8 cellular contexts compared by ENCODE assay signal in genomic region chr1:42944207-42944928, GRCh38. TPM values are rescaled to one million over a fixed set of nuclear protein-coding genes. Genes with fewer than 3 reads are reported as not detected.
DNase-seq lines count a peak whose midpoint lies in the region; ATAC-seq and TF ChIP-seq lines count a peak whose summit lies in the region.

No MANE protein-coding gene starts in this region.

- no peak for TF ChIP-seq POLR2A in gastrocnemius medialis (IDR thresholded peaks at IDR 0.05)

- intact Hi-C loops in dendritic cell treated with granulocyte-macrophage colony-stimulating factor and Interleukin-4, amounts not matched to agents 40 ng/mL and 50 ng/mL, for 4 days (cut with micrococcal nuclease), result no loop called here
- intact Hi-C loops in gastrocnemius medialis (cut with DNase I; ENCODE audit: low total_unique reads), result no loop called here

- H3K27ac ChIP-seq in CD8-positive, alpha-beta memory T cell (ENCODE audit: low read depth, low read length), result no peak overlapping the region
- H3K27ac ChIP-seq in neuronal stem cell (replicated peaks; ENCODE audit: low read length) (no peak overlapping the region), gastrocnemius medialis (peak overlapping the region in 1 of 4 donors; percentile 12)

- CTCF ChIA-PET in CD8-positive, alpha-beta memory T cell (lab: Charles Lee), result interaction anchor here (0.7 to 1.3 kb wide), 5 partner anchors 8 to 511 kb away, joined by 3 to 4 read pairs (median 3); no protein-coding TSS in a partner anchor

- H3K9me3 Mint-ChIP-seq in CD8-positive, alpha-beta memory T cell, result no peaks in the 10 kb centered on the region
- H3K9me3 Mint-ChIP-seq in dendritic cell treated with granulocyte-macrophage colony-stimulating factor and Interleukin-4, amounts not matched to agents 40 ng/mL and 50 ng/mL, for 4 days, result no peaks in the 10 kb centered on the region

- H3K4me1 ChIP-seq in CD8-positive, alpha-beta memory T cell (ENCODE audit: insufficient read depth, low read length), result peaks cover 94% of the 10 kb centered on the region
- peaks cover 27 to 55% of the 10 kb centered on the region in 2 donors for H3K4me1 ChIP-seq in neuronal stem cell (ENCODE audit: control insufficient read depth in 2 of 2, insufficient read depth in 1 of 2, low read depth in 1 of 2, low read length in 2 of 2)
- H3K4me1 ChIP-seq in gastrocnemius medialis, result peaks cover 7 to 29% of the 10 kb centered on the region in 2 donors

- no peak overlapping the region for H3K23ac ChIP-seq in neuronal stem cell (ENCODE audit: low read depth, low read length, poor library complexity)

- no peaks in the 10 kb centered on the region for H3K27me3 ChIP-seq in CD8-positive, alpha-beta memory T cell (ENCODE audit: insufficient read depth, low read length, poor library complexity, severe bottlenecking)
- H3K27me3 ChIP-seq in neuronal stem cell (ENCODE audit: control insufficient read depth in 3 of 3, insufficient read depth in 3 of 3, low read depth in 1 of 3, low read length in 3 of 3), result no peaks in the 10 kb centered on the region
- no peaks in the 10 kb centered on the region for H3K27me3 ChIP-seq in gastrocnemius medialis

- in situ Hi-C loops in gastrocnemius medialis (cut with MboI; ENCODE audit: low sequenced_read_pairs in 4 of 4), result no loop called here

- no peak overlapping the region for H2BK15ac ChIP-seq in neuronal stem cell (ENCODE audit: low read length)

- no peak overlapping the region for H2AK5ac ChIP-seq in neuronal stem cell (ENCODE audit: low read depth, low read length)

- no peak overlapping the region for H3K4me2 ChIP-seq in neuronal stem cell (ENCODE audit: insufficient read depth, low read length, poor library complexity, severe bottlenecking)

- no peak overlapping the region for H2BK12ac ChIP-seq in neuronal stem cell (ENCODE audit: low read length)

- peaks cover 16 to 66% (median 17%) of the 10 kb centered on the region in 3 donors for H3K36me3 Mint-ChIP-seq in CD8-positive, alpha-beta memory T cell
- peaks cover 30% of the 10 kb centered on the region for H3K36me3 Mint-ChIP-seq in dendritic cell treated with granulocyte-macrophage colony-stimulating factor and Interleukin-4, amounts not matched to agents 40 ng/mL and 50 ng/mL, for 4 days (ENCODE audit: low read depth)

- H3K14ac ChIP-seq in neuronal stem cell (ENCODE audit: low read length), result no peak overlapping the region

- peak overlapping the region; percentile 46 to 95 (median 90) for H3K27ac Mint-ChIP-seq in CD8-positive, alpha-beta memory T cell
- peak overlapping the region; percentile 84 for H3K27ac Mint-ChIP-seq in dendritic cell treated with granulocyte-macrophage colony-stimulating factor and Interleukin-4, amounts not matched to agents 40 ng/mL and 50 ng/mL, for 4 days

- no peak overlapping the region for H4K8ac ChIP-seq in neuronal stem cell (ENCODE audit: low read depth, low read length)

- H3K4me1 Mint-ChIP-seq in CD8-positive, alpha-beta memory T cell, result peaks cover 87 to 99% (median 95%) of the 10 kb centered on the region in 3 donors
- H3K4me1 Mint-ChIP-seq in dendritic cell treated with granulocyte-macrophage colony-stimulating factor and Interleukin-4, amounts not matched to agents 40 ng/mL and 50 ng/mL, for 4 days (ENCODE audit: low read depth), result peaks cover 66% of the 10 kb centered on the region

- POLR2A ChIA-PET in CD8-positive, alpha-beta memory T cell (lab: Charles Lee), result interaction anchor here (0.6 to 2.1 kb wide), 3 partner anchors 10 to 128 kb away, joined by 3 to 5 read pairs (median 5); no protein-coding TSS in a partner anchor

- no peak for ATAC-seq in gastrocnemius medialis

- TF ChIP-seq CTCF in gastrocnemius medialis (IDR thresholded peaks at IDR 0.05 in 4 of 5, conservative IDR thresholded peaks at IDR 0.05 in 1 of 5), result no peak

- H4K91ac ChIP-seq in neuronal stem cell (ENCODE audit: low read depth, low read length, poor library complexity), result no peak overlapping the region

- H3K36me3 ChIP-seq in CD8-positive, alpha-beta memory T cell (ENCODE audit: insufficient read depth, low read length), result peaks cover 25% of the 10 kb centered on the region
- H3K36me3 ChIP-seq in neuronal stem cell (replicated peaks in 1 of 2; ENCODE audit: control insufficient read depth in 2 of 2, insufficient read depth in 2 of 2, low read length in 2 of 2), result peaks cover 66 to 97% of the 10 kb centered on the region in 2 donors
- H3K36me3 ChIP-seq in gastrocnemius medialis, result no peaks in the 10 kb centered on the region

- H3K79me1 ChIP-seq in neuronal stem cell (ENCODE audit: low read depth, low read length), result peaks cover 3% of the 10 kb centered on the region

- no peak overlapping the region for H3K4me3 ChIP-seq in CD8-positive, alpha-beta memory T cell (ENCODE audit: low read length)
- H3K4me3 ChIP-seq in neuronal stem cell (ENCODE audit: low read length in 2 of 2), result no peak overlapping the region
- H3K4me3 ChIP-seq in gastrocnemius medialis, result no peak overlapping the region

- H3K18ac ChIP-seq in neuronal stem cell (ENCODE audit: low read length), result peak overlapping the region; percentile 23

- no peak overlapping the region for H3K4ac ChIP-seq in neuronal stem cell (ENCODE audit: low read length)

- no peak for DNase-seq in CD8-positive, alpha-beta memory T cell
- DNase-seq in OCI-M1 (lab: John Stamatoyannopoulos, UW) (peak; percentile 78), neuronal stem cell (ENCODE audit: low spot score) (no peak), SW480 (ENCODE audit: low spot score) (no peak), gastrocnemius medialis (no peak), NCI-H446 (lab: John Stamatoyannopoulos, UW) (no peak), NCI-H1436 treated with DMSO at 0.1 percent for 48 hours (lab: John Stamatoyannopoulos, UW) (no peak)

- H3K27me3 Mint-ChIP-seq in CD8-positive, alpha-beta memory T cell, result peaks cover 0 to 3% of the 10 kb centered on the region in 2 donors
- no peaks in the 10 kb centered on the region for H3K27me3 Mint-ChIP-seq in dendritic cell treated with granulocyte-macrophage colony-stimulating factor and Interleukin-4, amounts not matched to agents 40 ng/mL and 50 ng/mL, for 4 days

- H3K4me3 Mint-ChIP-seq in CD8-positive, alpha-beta memory T cell, result peak overlapping the region; percentile 28 to 82 (median 73)
- H3K4me3 Mint-ChIP-seq in dendritic cell treated with granulocyte-macrophage colony-stimulating factor and Interleukin-4, amounts not matched to agents 40 ng/mL and 50 ng/mL, for 4 days, result peak overlapping the region; percentile 24

- H2BK5ac ChIP-seq in neuronal stem cell (ENCODE audit: low read length), result no peak overlapping the region

- H2AFZ ChIP-seq in neuronal stem cell (ENCODE audit: low read length), result no peak overlapping the region

- H3K9ac ChIP-seq in neuronal stem cell (ENCODE audit: low read depth, low read length, poor library complexity), result peak overlapping the region; percentile 39

- H2BK120ac ChIP-seq in neuronal stem cell (ENCODE audit: low read depth, low read length), result no peak overlapping the region

- no CpG with 5 or more reads among the region's 10 CpGs for WGBS in neuronal stem cell (ENCODE audit: extremely low coverage in 2 of 2, insufficient read length in 2 of 2, insufficient replicate concordance in 1 of 2), 2 donors

- H3K9me3 ChIP-seq in CD8-positive, alpha-beta memory T cell (ENCODE audit: low read length), result no peaks in the 10 kb centered on the region
- peaks cover 0 to 2% of the 10 kb centered on the region in 2 donors for H3K9me3 ChIP-seq in neuronal stem cell (replicated peaks in 1 of 2; ENCODE audit: control insufficient read depth in 2 of 2, insufficient read depth in 1 of 2, low read depth in 1 of 2, low read length in 2 of 2)
- no peaks in the 10 kb centered on the region for H3K9me3 ChIP-seq in gastrocnemius medialis

RNA-seq across cellular contexts. Expression of gene SLC2A1, which starts 14.3 kb away (rescaled TPM):
- 100 to 1,000 TPM; 103 to 108 TPM for total RNA-seq in CD8-positive, alpha-beta memory T cell
- 42.6 TPM for polyA plus RNA-seq in CD8-positive, alpha-beta memory T cell
- 350 TPM for polyA plus RNA-seq in neuronal stem cell (2013, experiment 1 of 2)
- 351 TPM for polyA plus RNA-seq in neuronal stem cell (2013, experiment 2 of 2)
- 10 to 100 TPM in 2 of 4 donors, 1 to 10 TPM in 2; 6.3 to 16.1 (median 9.4) TPM for total RNA-seq in gastrocnemius medialis

Comparison
In these comparisons a context has a peak if more than half of its experiments do, and no peak if none do; other contexts are left out.
1. RNA of gene SLC2A1, which starts 14.3 kb away (total RNA-seq): 103 to 108 TPM in CD8-positive, alpha-beta memory T cell; 6.3 to 16.1 TPM in gastrocnemius medialis; every median in the first group is over 4 times any median in the second.